In the genomic region with DNA sequence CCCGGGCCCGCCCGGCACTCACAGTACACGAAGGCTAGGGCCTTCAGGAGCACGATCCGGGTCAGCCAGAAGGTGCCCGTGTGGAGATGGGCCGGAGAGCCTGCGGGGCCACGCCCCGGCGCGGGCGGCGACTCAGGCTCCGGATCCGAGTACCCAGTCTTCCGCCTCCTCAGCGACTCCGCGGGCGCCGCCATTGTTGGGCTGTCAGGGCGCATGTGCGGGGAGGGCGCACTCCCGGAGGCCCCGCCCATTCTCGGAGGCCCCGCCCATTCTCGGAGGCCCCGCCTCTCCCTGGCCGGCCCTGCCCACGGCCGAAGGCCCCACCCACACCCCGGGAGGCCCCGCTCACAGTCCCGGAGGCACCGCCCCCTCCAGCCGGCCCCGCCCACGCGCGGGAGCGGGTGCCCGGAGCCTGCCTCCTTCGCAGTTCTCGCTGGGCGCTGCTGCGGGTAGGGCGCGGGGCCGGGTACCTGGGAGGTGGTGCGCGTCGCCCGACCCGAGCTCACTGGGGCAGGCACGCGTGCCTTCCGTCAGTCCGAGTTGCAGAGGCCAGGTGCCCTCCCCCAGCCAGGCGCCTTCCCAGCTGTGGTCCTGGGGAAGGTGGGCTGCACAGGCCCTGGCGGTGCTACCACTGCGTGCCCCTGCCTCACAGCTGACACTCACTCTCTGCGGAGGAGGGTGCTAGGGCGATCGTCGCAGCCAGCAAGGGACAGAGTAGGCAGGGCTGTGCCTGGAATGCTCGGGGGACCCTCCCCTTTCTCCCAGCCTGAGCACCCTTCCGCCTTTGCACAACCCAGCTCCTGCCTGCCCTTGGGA, we compare ENCODE assay signal across 8 cellular contexts. TPM values are rescaled to one million over a fixed set of nuclear protein-coding genes. Genes with fewer than 3 reads are reported as not detected.
DNase-seq lines count a peak whose midpoint lies in the region; ATAC-seq lines count a peak whose summit lies in the region.

TSS of gene LMF1 (minus strand) at position 219 of the 816 bp plus-strand sequence. CDS start at position 215, 4 bp downstream.

- H4K8ac ChIP-seq in mesendoderm (ENCODE audit: low read depth, low read length), result no peak within 1 kb of the TSS

- peak within 1 kb of the TSS; percentile 70 to 73 for H3K4me3 Mint-ChIP-seq in effector memory CD8-positive, alpha-beta T cell

- H3K79me1 ChIP-seq in mesendoderm (ENCODE audit: low read length), result peaks cover 3% of the 10 kb centered on the region

- peak within 1 kb of the TSS in 1 of 2 donors; percentile 60 for H3K27ac Mint-ChIP-seq in effector memory CD8-positive, alpha-beta T cell

- ATAC-seq in HG03442 (IDR thresholded peaks at IDR 0.05; ENCODE audit: unreplicated experiment), result peak; percentile 68
- ATAC-seq in effector memory CD8-positive, alpha-beta T cell (replicated peaks), result peak; percentile 90

- no peak within 1 kb of the TSS for H2BK120ac ChIP-seq in mesendoderm (ENCODE audit: low read depth, low read length)

- H3K56ac ChIP-seq in mesendoderm (ENCODE audit: low read length), result peak within 1 kb of the TSS; percentile 95

- peak within 1 kb of the TSS; percentile 45 for H3K23ac ChIP-seq in mesendoderm (ENCODE audit: low read length)

- H3K18ac ChIP-seq in mesendoderm (ENCODE audit: low read length), result peak within 1 kb of the TSS; percentile 33

- H3K36me3 Mint-ChIP-seq in effector memory CD8-positive, alpha-beta T cell (ENCODE audit: insufficient read depth), result peaks cover 11% of the 10 kb centered on the region

- H3K36me3 ChIP-seq in BLaER1 treated with 17β-estradiol and CSF1 and Interleukin-3, amounts not matched to agents 10 nM and 100 nM, result peaks cover 4 to 23% (median 20%) of the 10 kb centered on the region in 11 experiments; a peak in 20 of 22 replicates
- H3K36me3 ChIP-seq in mesendoderm (ENCODE audit: control insufficient read depth, insufficient read depth, low read length), result no peaks in the 10 kb centered on the region

- peak within 1 kb of the TSS; percentile 73 to 92 (median 82) for H3K4me3 ChIP-seq in BLaER1 treated with 17β-estradiol and CSF1 and Interleukin-3, amounts not matched to agents 10 nM and 100 nM
- H3K4me3 ChIP-seq in mesendoderm (ENCODE audit: low read length), result peak within 1 kb of the TSS; percentile 64

- H3K9me3 ChIP-seq in BLaER1 treated with 17β-estradiol and CSF1 and Interleukin-3, amounts not matched to agents 10 nM and 100 nM (replicated peaks in 1 of 11), result peaks cover 1 to 7% (median 3%) of the 10 kb centered on the region in 11 experiments; a peak in 18 of 22 replicates

- peak within 1 kb of the TSS; percentile 84 to 95 (median 90) for H3K9ac ChIP-seq in BLaER1 treated with 17β-estradiol and CSF1 and Interleukin-3, amounts not matched to agents 10 nM and 100 nM
- peak within 1 kb of the TSS; percentile 89 for H3K9ac ChIP-seq in mesendoderm (ENCODE audit: low read length)

- DNase-seq in GM19240 (ENCODE audit: insufficient read length, low spot score) (peak; percentile 98), mesendoderm (peak; percentile 92)
- peak; percentile 55 for DNase-seq in NK-92 treated with Interleukin-12 subunit alpha and Interleukin-12 subunit beta, amount 100 ng/mL, for 24 hours (lab: John Stamatoyannopoulos, UW)
- DNase-seq in activated CD8-positive, alpha-beta memory T cell treated with anti-CD3 and anti-CD28 coated beads for 4 hours (ENCODE audit: low read depth in 2 of 2), result peak; percentile 88 to 93
- DNase-seq in effector memory CD8-positive, alpha-beta T cell, result peak; percentile 92 to 99 (median 93)
- peak; percentile 83 for DNase-seq in stimulated activated CD8-positive, alpha-beta memory T cell treated with anti-CD3 and anti-CD28 coated beads, Interleukin-12 subunit alpha, Interleukin-12 subunit beta, amount 100 ng/mL, for 24 hours (ENCODE audit: extremely low read depth)

- no peak within 1 kb of the TSS for H4K5ac ChIP-seq in mesendoderm (ENCODE audit: low read length)

- no peak within 1 kb of the TSS for H2BK5ac ChIP-seq in mesendoderm (ENCODE audit: low read length)

- H3K27me3 ChIP-seq in BLaER1 treated with 17β-estradiol and CSF1 and Interleukin-3, amounts not matched to agents 10 nM and 100 nM, result peaks cover 17 to 50% (median 44%) of the 10 kb centered on the region in 11 experiments; a peak in 21 of 22 replicates
- no peaks in the 10 kb centered on the region for H3K27me3 ChIP-seq in mesendoderm (ENCODE audit: insufficient read depth, low read length, poor library complexity)

- peak within 1 kb of the TSS; percentile 97 to 100 (median 99) for H3K4me2 ChIP-seq in BLaER1 treated with 17β-estradiol and CSF1 and Interleukin-3, amounts not matched to agents 10 nM and 100 nM
- H3K4me2 ChIP-seq in mesendoderm (ENCODE audit: low read length), result peak within 1 kb of the TSS; percentile 66

- peaks cover 0 to 47% (median 16%) of the 10 kb centered on the region in 11 experiments; a peak in 15 of 22 replicates for H4K20me1 ChIP-seq in BLaER1 treated with 17β-estradiol and CSF1 and Interleukin-3, amounts not matched to agents 10 nM and 100 nM

- H3K27me3 Mint-ChIP-seq in effector memory CD8-positive, alpha-beta T cell, result no peaks in the 10 kb centered on the region

- H2BK15ac ChIP-seq in mesendoderm (replicated peaks; ENCODE audit: low read depth), result no peak within 1 kb of the TSS

- peaks cover 10 to 11% of the 10 kb centered on the region in 2 donors for H3K4me1 Mint-ChIP-seq in effector memory CD8-positive, alpha-beta T cell (ENCODE audit: low read depth in 2 of 2)

- no peaks in the 10 kb centered on the region for H3K79me2 ChIP-seq in mesendoderm (ENCODE audit: control insufficient read depth, insufficient read depth, low read length)

- H2AK5ac ChIP-seq in mesendoderm (ENCODE audit: low read length), result no peak within 1 kb of the TSS

- peak within 1 kb of the TSS; percentile 58 for H3K4ac ChIP-seq in mesendoderm (ENCODE audit: low read depth, low read length)

- H3K9me3 Mint-ChIP-seq in effector memory CD8-positive, alpha-beta T cell, result no peaks in the 10 kb centered on the region

- H3K4me1 ChIP-seq in BLaER1 treated with 17β-estradiol and CSF1 and Interleukin-3, amounts not matched to agents 10 nM and 100 nM, result peaks cover 24 to 56% (median 45%) of the 10 kb centered on the region in 10 experiments
- no peaks in the 10 kb centered on the region for H3K4me1 ChIP-seq in mesendoderm (ENCODE audit: control insufficient read depth, low read depth, low read length)

- no CpG with 5 or more reads among the region's 71 CpGs for WGBS in mesendoderm (ENCODE audit: extremely low coverage, insufficient coverage, low lambda C conversion rate)

- peak within 1 kb of the TSS; percentile 74 to 94 (median 85) for H3K27ac ChIP-seq in BLaER1 treated with 17β-estradiol and CSF1 and Interleukin-3, amounts not matched to agents 10 nM and 100 nM
- H3K27ac ChIP-seq in mesendoderm (ENCODE audit: low read depth, low read length), result no peak within 1 kb of the TSS

RNA-seq across cellular contexts. Expression of gene LMF1, which starts in this region (rescaled TPM):
- polyA plus RNA-seq in mesendoderm (2013, experiment 1 of 2), result 1.7 TPM
- polyA plus RNA-seq in mesendoderm (2013, experiment 2 of 2), result 1.3 TPM
